Comparison of ENCODE assay signal across 27 cellular contexts in the genomic region with DNA sequence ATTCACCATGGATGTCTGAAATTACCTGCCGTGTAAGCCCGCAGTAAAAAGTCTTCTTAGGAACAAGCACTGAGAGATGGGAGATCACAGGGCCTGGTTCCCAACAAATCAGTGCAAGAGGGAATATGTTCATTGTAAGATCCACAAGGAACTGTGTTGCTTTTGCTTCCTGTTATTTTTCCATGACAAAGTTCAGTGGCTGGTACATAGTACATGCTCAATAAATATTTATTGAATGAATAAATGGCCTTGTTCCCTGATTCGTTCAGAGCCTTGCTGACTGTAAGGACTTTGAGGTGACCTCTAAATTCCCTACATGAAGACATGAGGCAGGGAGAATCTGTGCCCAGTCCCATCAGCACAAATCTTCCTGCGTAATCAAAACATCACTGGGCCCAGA. TPM values are rescaled to one million over a fixed set of nuclear protein-coding genes. Genes with fewer than 3 reads are reported as not detected.
"Had no signal": no experiment of that assay in that cellular context is flagged by ENCODE, and none has a peak within 500 bp of the region (broad histone marks: within the 10 kb centered on the region; RNA-seq: fewer than 3 reads in every experiment).

No MANE protein-coding gene starts in this region.

- H3K27me3 ChIP-seq: ovary, tibial artery, upper lobe of right lung had no signal

- H3K4me1 Mint-ChIP-seq: naive thymus-derived CD8-positive, alpha-beta T cell; stimulated activated effector memory CD8-positive, alpha-beta T cell treated with anti-CD3 and anti-CD28 coated beads, Interleukin-12 subunit alpha, Interleukin-12 subunit beta, amount 100 ng/mL, for 72 hours had no signal

- H3K27me3 Mint-ChIP-seq: naive thymus-derived CD8-positive, alpha-beta T cell; stimulated activated naive CD8-positive, alpha-beta T cell treated with anti-CD3 and anti-CD28 coated beads, Interleukin-15, Interleukin-2, amounts not matched to agents 100 ng/mL and 50 ng/mL, for 24 hours had no signal

- H3K27ac Mint-ChIP-seq: naive thymus-derived CD8-positive, alpha-beta T cell; progenitor cell of endocrine pancreas; stimulated activated effector memory CD8-positive, alpha-beta T cell treated with anti-CD3 and anti-CD28 coated beads, Interleukin-12 subunit alpha, Interleukin-12 subunit beta, amount 100 ng/mL, for 72 hours; stimulated activated naive CD8-positive, alpha-beta T cell treated with anti-CD3 and anti-CD28 coated beads, Interleukin-15, Interleukin-2, amounts not matched to agents 100 ng/mL and 50 ng/mL, for 24 hours had no signal

- H3K9me3 ChIP-seq: heart left ventricle, ovary, tibial artery, upper lobe of right lung had no signal

- H3K36me3 Mint-ChIP-seq: naive thymus-derived CD8-positive, alpha-beta T cell; stimulated activated effector memory CD8-positive, alpha-beta T cell treated with anti-CD3 and anti-CD28 coated beads, Interleukin-12 subunit alpha, Interleukin-12 subunit beta, amount 100 ng/mL, for 72 hours had no signal

- H3K36me3 ChIP-seq: heart left ventricle, ovary, tibial artery, upper lobe of right lung had no signal

- H3K4me1 ChIP-seq: upper lobe of right lung had no signal

- H3K9me3 Mint-ChIP-seq: naive thymus-derived CD8-positive, alpha-beta T cell; stimulated activated effector memory CD8-positive, alpha-beta T cell treated with anti-CD3 and anti-CD28 coated beads, Interleukin-12 subunit alpha, Interleukin-12 subunit beta, amount 100 ng/mL, for 72 hours; stimulated activated naive CD8-positive, alpha-beta T cell treated with anti-CD3 and anti-CD28 coated beads, Interleukin-15, Interleukin-2, amounts not matched to agents 100 ng/mL and 50 ng/mL, for 24 hours had no signal

- DNase-seq: cortex of kidney; dorsolateral prefrontal cortex; effector CD8-positive, alpha-beta T cell; foreskin melanocyte; heart left ventricle; hypothalamus; kidney glomerular epithelial cell; mammary epithelial cell; naive thymus-derived CD8-positive, alpha-beta T cell; nucleus accumbens; ovary; right cardiac atrium; stimulated activated CD4-positive, alpha-beta T cell treated with anti-CD3 and anti-CD28 coated beads, Interleukin-4, amount 100 ng/mL, for 1 hour; stimulated activated CD8-positive, alpha-beta memory T cell treated with anti-CD3 and anti-CD28 coated beads, Interleukin-4, amount 100 ng/mL, for 48 hours; tibial artery; upper lobe of right lung had no signal

- FAIRE-seq: islet of Langerhans had no signal

- H3K4me3 ChIP-seq: dorsolateral prefrontal cortex, heart left ventricle, ovary, tibial artery, upper lobe of right lung had no signal

- H3K4me3 Mint-ChIP-seq: naive thymus-derived CD8-positive, alpha-beta T cell; stimulated activated effector memory CD8-positive, alpha-beta T cell treated with anti-CD3 and anti-CD28 coated beads, Interleukin-12 subunit alpha, Interleukin-12 subunit beta, amount 100 ng/mL, for 72 hours; stimulated activated naive CD8-positive, alpha-beta T cell treated with anti-CD3 and anti-CD28 coated beads, Interleukin-15, Interleukin-2, amounts not matched to agents 100 ng/mL and 50 ng/mL, for 24 hours had no signal

- H3K27ac ChIP-seq: dorsolateral prefrontal cortex, heart left ventricle, ovary, tibial artery, upper lobe of right lung had no signal

RNA-seq across cellular contexts. Expression of a gene that starts 7.4 kb away (rescaled TPM):
- total RNA-seq: cerebellum; glomerular endothelial cell; heart left ventricle; left lobe of liver; lower leg skin; mammary epithelial cell; mesenteric fat pad; mononuclear cell; naive thymus-derived CD8-positive, alpha-beta T cell; temporal lobe; upper lobe of right lung had no signal
- polyA plus RNA-seq: mammary epithelial cell; naive thymus-derived CD8-positive, alpha-beta T cell; right cardiac atrium had no signal

RNA-seq across cellular contexts. Expression of a gene that starts 58.5 kb away (rescaled TPM):
- total RNA-seq: glomerular endothelial cell; mammary epithelial cell; mononuclear cell; naive thymus-derived CD8-positive, alpha-beta T cell; upper lobe of right lung had no signal
- polyA plus RNA-seq: naive thymus-derived CD8-positive, alpha-beta T cell had no signal
